8 cellular contexts compared by ENCODE assay signal in the genomic region with DNA sequence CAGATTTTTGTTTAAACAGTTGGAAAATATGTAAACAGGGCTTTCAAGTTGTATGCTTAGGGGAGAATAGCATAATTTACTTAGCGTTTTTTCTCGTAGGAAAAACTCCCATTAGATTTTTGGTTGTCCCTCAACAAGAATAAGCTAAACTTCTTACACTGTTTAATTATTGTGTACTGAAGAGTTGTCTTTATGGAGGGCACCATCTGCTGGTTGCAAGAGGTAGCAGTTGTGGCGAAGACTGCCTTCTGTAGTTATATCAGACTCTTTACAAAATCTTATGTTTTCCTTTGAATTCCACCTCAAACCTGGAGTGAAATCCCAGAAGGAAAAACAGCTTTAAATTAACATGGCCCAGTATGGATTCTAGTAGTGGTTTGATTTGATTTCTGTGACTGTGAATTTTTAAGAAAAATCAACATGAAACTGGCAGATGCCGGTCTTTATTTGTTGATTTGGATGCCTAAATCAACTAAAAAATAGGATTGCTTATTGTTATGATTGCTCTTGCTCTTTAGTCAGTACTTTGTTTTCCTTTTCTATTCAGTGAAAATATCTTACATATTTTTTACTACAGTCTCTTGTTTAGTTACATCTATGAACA. TPM values are rescaled to one million over a fixed set of nuclear protein-coding genes. Genes with fewer than 3 reads are reported as not detected.
DNase-seq lines count a peak whose midpoint lies in the region; ATAC-seq and TF ChIP-seq lines count a peak whose summit lies in the region.

No MANE protein-coding gene starts in this region.

- peak; percentile 55 to 84 (median 77) for TF ChIP-seq CTCF in Peyer's patch (IDR thresholded peaks at IDR 0.05)

- intact Hi-C loops in Right ventricle myocardium superior (cut with DNase I) = loop anchor here (2.0 kb wide), 1 partner anchor 53 kb away; the partner anchor contains the start of gene PDS5B

- ATAC-seq in HG03439 (IDR thresholded peaks at IDR 0.05; ENCODE audit: unreplicated experiment) (peak; percentile 66), Right ventricle myocardium superior (ENCODE audit: poor library complexity) (peak; percentile 94), HG03045 (IDR thresholded peaks at IDR 0.05; ENCODE audit: unreplicated experiment) (no peak)
- peak; percentile 80 for ATAC-seq in activated naive CD8-positive, alpha-beta T cell treated with anti-CD3 and anti-CD28 coated beads, Interleukin-2, amount 50 U/mL, for 24 hours

- no peaks in the 10 kb centered on the region for H3K4me1 ChIP-seq in Peyer's patch

- no peak overlapping the region for H3K4me3 ChIP-seq in Peyer's patch

- H3K27ac ChIP-seq in Peyer's patch = no peak overlapping the region

- H3K36me3 ChIP-seq in Peyer's patch = no peaks in the 10 kb centered on the region

- no peak overlapping the region for H3K27ac Mint-ChIP-seq in activated T-cell treated with anti-CD3 and anti-CD28 coated beads, Interleukin-2, amount 50 U/mL, for 24 hours
- H3K27ac Mint-ChIP-seq in activated naive CD8-positive, alpha-beta T cell treated with anti-CD3 and anti-CD28 coated beads, Interleukin-2, amount 50 U/mL, for 24 hours = no peak overlapping the region

- no peaks in the 10 kb centered on the region for H3K9me3 ChIP-seq in Peyer's patch

- DNase-seq in activated T-cell treated with anti-CD3 and anti-CD28 coated beads for 1 hour (ENCODE audit: low read depth) (peak; percentile 28), Peyer's patch (peak in 2 of 3 donors; percentile 49 to 83), Right ventricle myocardium superior (peak; percentile 54), pulmonary artery endothelial cell (ENCODE audit: low read depth, low spot score) (peak; percentile 26)
- DNase-seq in activated T-cell treated with anti-CD3 and anti-CD28 coated beads, Interleukin-2, amount 50 U/mL, for 24 hours = no peak
- DNase-seq in activated naive CD8-positive, alpha-beta T cell treated with anti-CD3 and anti-CD28 coated beads, Interleukin-2, amount 50 U/mL, for 24 hours = peak; percentile 34

- H3K9me3 Mint-ChIP-seq in activated T-cell treated with anti-CD3 and anti-CD28 coated beads, Interleukin-2, amount 50 U/mL, for 24 hours = no peaks in the 10 kb centered on the region
- H3K9me3 Mint-ChIP-seq in activated naive CD8-positive, alpha-beta T cell treated with anti-CD3 and anti-CD28 coated beads, Interleukin-2, amount 50 U/mL, for 24 hours = no peaks in the 10 kb centered on the region

- H3K4me3 Mint-ChIP-seq in activated T-cell treated with anti-CD3 and anti-CD28 coated beads, Interleukin-2, amount 50 U/mL, for 24 hours = no peak overlapping the region
- no peak overlapping the region for H3K4me3 Mint-ChIP-seq in activated naive CD8-positive, alpha-beta T cell treated with anti-CD3 and anti-CD28 coated beads, Interleukin-2, amount 50 U/mL, for 24 hours

- no peak for TF ChIP-seq POLR2A in Peyer's patch (IDR thresholded peaks at IDR 0.05)

- no peaks in the 10 kb centered on the region for H3K27me3 ChIP-seq in Peyer's patch

- no peaks in the 10 kb centered on the region for H3K27me3 Mint-ChIP-seq in activated T-cell treated with anti-CD3 and anti-CD28 coated beads, Interleukin-2, amount 50 U/mL, for 24 hours
- H3K27me3 Mint-ChIP-seq in activated naive CD8-positive, alpha-beta T cell treated with anti-CD3 and anti-CD28 coated beads, Interleukin-2, amount 50 U/mL, for 24 hours = no peaks in the 10 kb centered on the region

- peaks cover 41% of the 10 kb centered on the region for H3K4me1 Mint-ChIP-seq in activated T-cell treated with anti-CD3 and anti-CD28 coated beads, Interleukin-2, amount 50 U/mL, for 24 hours (ENCODE audit: low read depth)
- peaks cover 34% of the 10 kb centered on the region for H3K4me1 Mint-ChIP-seq in activated naive CD8-positive, alpha-beta T cell treated with anti-CD3 and anti-CD28 coated beads, Interleukin-2, amount 50 U/mL, for 24 hours

- no peaks in the 10 kb centered on the region for H3K36me3 Mint-ChIP-seq in activated T-cell treated with anti-CD3 and anti-CD28 coated beads, Interleukin-2, amount 50 U/mL, for 24 hours (ENCODE audit: low read depth)
- no peaks in the 10 kb centered on the region for H3K36me3 Mint-ChIP-seq in activated naive CD8-positive, alpha-beta T cell treated with anti-CD3 and anti-CD28 coated beads, Interleukin-2, amount 50 U/mL, for 24 hours (ENCODE audit: low read depth)

RNA-seq across cellular contexts. Expression of gene PDS5B, which starts 53.4 kb away (rescaled TPM):
- total RNA-seq in Peyer's patch (10 to 100 TPM; 26.6 to 61.1 (median 28.9) TPM), Right ventricle myocardium superior (22.9 TPM), pulmonary artery endothelial cell (31.5 and 35.9 TPM in 2 replicates)
